In genomic region chr5:83077662-83078261, GRCh38 we compare ENCODE assay signal across 8 cellular contexts. TPM values are rescaled to one million over a fixed set of nuclear protein-coding genes. Genes with fewer than 3 reads are reported as not detected.
A peak's percentile ranks its signal among the peaks of the same experiment; 100 is the strongest.
DNase-seq lines count a peak whose midpoint lies in the region; ATAC-seq, FAIRE-seq and TF ChIP-seq lines count a peak whose summit lies in the region.

No MANE protein-coding gene starts in this region.

- POLR2A ChIA-PET in HCT116 (lab: Charles Lee), result interaction anchor here (0.6 to 1.4 kb wide), 12 partner anchors 9 to 203 kb away, joined by 3 to 7 read pairs (median 4); no protein-coding TSS in a partner anchor

- H3K79me2 ChIP-seq in HCT116 (ENCODE audit: insufficient read depth, low read length), result peaks cover 93% of the 10 kb centered on the region

- no peak for TF ChIP-seq RAD21 in HCT116 (IDR thresholded peaks at IDR 0.05; ENCODE audit: low read depth)

- TF ChIP-seq CTCF in HCT116 (IDR thresholded peaks at IDR 0.05 in 2 of 3, conservative IDR thresholded peaks at IDR 0.05 in 1 of 3; ENCODE audit: borderline replicate concordance in 1 of 3, insufficient read depth in 1 of 3, low read depth in 2 of 3, low read length in 2 of 3), result no peak
- TF ChIP-seq CTCF in ascending aorta (IDR thresholded peaks at IDR 0.05), result no peak

- H3K36me3 ChIP-seq in HCT116 (ENCODE audit: control insufficient read depth in 1 of 2, insufficient read depth in 2 of 2, low read length in 2 of 2), result 0 out of 4 replicates have a peak, but pooled peaks cover 0 to 3% of the 10 kb centered on the region in 2 experiments
- H3K36me3 ChIP-seq in ascending aorta, result no peaks in the 10 kb centered on the region

- H3K4me1 ChIP-seq in HCT116 (ENCODE audit: control insufficient read depth in 1 of 2, insufficient read depth in 2 of 2, low read length in 2 of 2), result peaks cover 9 to 18% of the 10 kb centered on the region in 2 experiments; a peak in 3 of 4 replicates
- peaks cover 0 to 17% of the 10 kb centered on the region in 2 donors for H3K4me1 ChIP-seq in ascending aorta

- peak; percentile 35 for ATAC-seq in HCT116
- ATAC-seq in stimulated activated naive CD8-positive, alpha-beta T cell treated with anti-CD3 and anti-CD28 coated beads, Interleukin-15, amount 100 ng/mL, for 72 hours, result peak; percentile 1

- H3K27ac Mint-ChIP-seq in immature natural killer cell, result peak overlapping the region; percentile 97 to 99 (median 98)
- H3K27ac Mint-ChIP-seq in stimulated activated naive CD8-positive, alpha-beta T cell treated with anti-CD3 and anti-CD28 coated beads, Interleukin-15, amount 100 ng/mL, for 72 hours, result peak overlapping the region; percentile 99 to 100

- no peak for TF ChIP-seq POLR2A in HCT116 (IDR thresholded peaks at IDR 0.05; ENCODE audit: borderline replicate concordance, extremely low read depth, insufficient read depth, insufficient read length)
- no peak for TF ChIP-seq POLR2A in H54 (IDR thresholded peaks at IDR 0.05; ENCODE audit: low read depth, low read length)

- peak overlapping the region; percentile 92 for H3K9ac ChIP-seq in HCT116 (ENCODE audit: low read length)

- CTCF ChIA-PET in HCT116 (lab: Charles Lee), result no interaction called here

- peaks cover 54 to 61% of the 10 kb centered on the region in 2 donors for H3K4me1 Mint-ChIP-seq in immature natural killer cell
- H3K4me1 Mint-ChIP-seq in stimulated activated naive CD8-positive, alpha-beta T cell treated with anti-CD3 and anti-CD28 coated beads, Interleukin-15, amount 100 ng/mL, for 72 hours, result peaks cover 34% of the 10 kb centered on the region

- H3K27me3 ChIP-seq in HCT116 (ENCODE audit: insufficient read depth, low read length) (no peaks in the 10 kb centered on the region), ascending aorta (no peaks in the 10 kb centered on the region)

- H3K9me3 ChIP-seq in HCT116 (ENCODE audit: control insufficient read depth in 1 of 2, insufficient read depth in 1 of 2, low read depth in 1 of 2, low read length in 2 of 2) (no peaks in the 10 kb centered on the region), ascending aorta (no peaks in the 10 kb centered on the region)

- RAD21 ChIA-PET in HCT116 (lab: Charles Lee; ENCODE audit: low non-redundant PET in 1 of 2, low total read pairs in 2 of 2, uncharacterized antibody in 2 of 2, unreplicated experiment in 2 of 2), result no interaction called here

- peak overlapping the region; percentile 86 to 93 for H3K4me3 ChIP-seq in HCT116 (replicated peaks in 1 of 2; ENCODE audit: low read depth in 1 of 2, low read length in 2 of 2)
- peak overlapping the region; percentile 86 to 94 for H3K4me3 ChIP-seq in ascending aorta

- peaks cover 0 to 5% (median 2%) of the 10 kb centered on the region in 3 donors for H3K36me3 Mint-ChIP-seq in immature natural killer cell

- no peaks in the 10 kb centered on the region for H4K20me1 ChIP-seq in HCT116 (ENCODE audit: insufficient read depth)

- no peaks in the 10 kb centered on the region for H3K9me3 Mint-ChIP-seq in immature natural killer cell
- peaks cover 0 to 4% of the 10 kb centered on the region in 2 donors for H3K9me3 Mint-ChIP-seq in stimulated activated naive CD8-positive, alpha-beta T cell treated with anti-CD3 and anti-CD28 coated beads, Interleukin-15, amount 100 ng/mL, for 72 hours

- H2AFZ ChIP-seq in HCT116 (ENCODE audit: low read depth, low read length, poor library complexity, severe bottlenecking), result peak overlapping the region; percentile 87

- no peak for FAIRE-seq in H54 (lab: Jason Lieb, UNC)

- intact Hi-C loops in HCT116 (cut with micrococcal nuclease), result loop anchor here (5.0 to 10.0 kb wide), 4 partner anchors 100 to 723 kb away; partner anchors contain the start of gene VCAN
- intact Hi-C loops in ascending aorta (cut with DNase I), result loop anchor here (1.0 to 5.0 kb wide), 5 partner anchors 19 to 726 kb away; no protein-coding TSS in a partner anchor

- peak overlapping the region; percentile 76 for H3K4me2 ChIP-seq in HCT116 (ENCODE audit: low read length)

- H3K9me2 ChIP-seq in HCT116 (ENCODE audit: insufficient read depth), result no peaks in the 10 kb centered on the region

- H3K27me3 Mint-ChIP-seq in immature natural killer cell (ENCODE audit: low read depth in 3 of 3), result peaks cover 1 to 7% (median 5%) of the 10 kb centered on the region in 3 donors
- H3K27me3 Mint-ChIP-seq in stimulated activated naive CD8-positive, alpha-beta T cell treated with anti-CD3 and anti-CD28 coated beads, Interleukin-15, amount 100 ng/mL, for 72 hours, result no peaks in the 10 kb centered on the region

- H3K4me3 Mint-ChIP-seq in immature natural killer cell, result peak overlapping the region; percentile 94 to 100 (median 98)
- H3K4me3 Mint-ChIP-seq in stimulated activated naive CD8-positive, alpha-beta T cell treated with anti-CD3 and anti-CD28 coated beads, Interleukin-15, amount 100 ng/mL, for 72 hours, result peak overlapping the region; percentile 99

- peak; percentile 1 for DNase-seq in NCI-H345 treated with DMSO at 0.1 percent for 48 hours (lab: John Stamatoyannopoulos, UW; ENCODE audit: unreplicated experiment)
- no peak for DNase-seq in NCI-H345 (lab: John Stamatoyannopoulos, UW)
- DNase-seq in HCT116 (ENCODE audit: low read depth, low spot score), result no peak
- peak; percentile 45 for DNase-seq in MV-4-11 (lab: John Stamatoyannopoulos, UW)
- DNase-seq in ascending aorta (ENCODE audit: low spot score in 2 of 2), result peak in 1 of 2 donors; percentile 65
- no peak for DNase-seq in immature natural killer cell
- peak in 1 of 2 donors; percentile 20 for DNase-seq in stimulated activated naive CD8-positive, alpha-beta T cell treated with anti-CD3 and anti-CD28 coated beads, Interleukin-15, amount 100 ng/mL, for 72 hours
- DNase-seq in H54 (ENCODE audit: insufficient read length, low spot score), result no peak

- H3K27ac ChIP-seq in HCT116 (ENCODE audit: low read depth, low read length) (peak overlapping the region; percentile 55), ascending aorta (peak overlapping the region; percentile 75 to 89)

- TSS peak; percentile 85 for BruUV-seq in HCT116 (replicated peaks; lab: Mats Ljungman, UMichigan)

TF ChIP-seq in HCT116, 20 proteins besides CTCF, POLR2A, EP300 and RAD21 (continues in another document):
- TF ChIP-seq EZH2 (IDR thresholded peaks at IDR 0.05), result no peak
- TF ChIP-seq CEBPB (IDR thresholded peaks at IDR 0.05; ENCODE audit: low read depth), result no peak
- TF ChIP-seq EGR1 (IDR thresholded peaks at IDR 0.05; ENCODE audit: low read depth), result no peak
- TF ChIP-seq ELF1 (IDR thresholded peaks at IDR 0.05; ENCODE audit: borderline replicate concordance, low read depth), result no peak
- TF ChIP-seq, protein P1, sequence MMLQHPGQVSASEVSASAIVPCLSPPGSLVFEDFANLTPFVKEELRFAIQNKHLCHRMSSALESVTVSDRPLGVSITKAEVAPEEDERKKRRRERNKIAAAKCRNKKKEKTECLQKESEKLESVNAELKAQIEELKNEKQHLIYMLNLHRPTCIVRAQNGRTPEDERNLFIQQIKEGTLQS (IDR thresholded peaks at IDR 0.05), result no peak
- TF ChIP-seq ZBTB33 (IDR thresholded peaks at IDR 0.05; ENCODE audit: extremely low read depth, insufficient replicate concordance, low read length), result no peak
- no peak for TF ChIP-seq TCF7L2 (IDR thresholded peaks at IDR 0.05; ENCODE audit: borderline replicate concordance, extremely low read depth, insufficient read depth, insufficient read length)
- TF ChIP-seq, protein P2, sequence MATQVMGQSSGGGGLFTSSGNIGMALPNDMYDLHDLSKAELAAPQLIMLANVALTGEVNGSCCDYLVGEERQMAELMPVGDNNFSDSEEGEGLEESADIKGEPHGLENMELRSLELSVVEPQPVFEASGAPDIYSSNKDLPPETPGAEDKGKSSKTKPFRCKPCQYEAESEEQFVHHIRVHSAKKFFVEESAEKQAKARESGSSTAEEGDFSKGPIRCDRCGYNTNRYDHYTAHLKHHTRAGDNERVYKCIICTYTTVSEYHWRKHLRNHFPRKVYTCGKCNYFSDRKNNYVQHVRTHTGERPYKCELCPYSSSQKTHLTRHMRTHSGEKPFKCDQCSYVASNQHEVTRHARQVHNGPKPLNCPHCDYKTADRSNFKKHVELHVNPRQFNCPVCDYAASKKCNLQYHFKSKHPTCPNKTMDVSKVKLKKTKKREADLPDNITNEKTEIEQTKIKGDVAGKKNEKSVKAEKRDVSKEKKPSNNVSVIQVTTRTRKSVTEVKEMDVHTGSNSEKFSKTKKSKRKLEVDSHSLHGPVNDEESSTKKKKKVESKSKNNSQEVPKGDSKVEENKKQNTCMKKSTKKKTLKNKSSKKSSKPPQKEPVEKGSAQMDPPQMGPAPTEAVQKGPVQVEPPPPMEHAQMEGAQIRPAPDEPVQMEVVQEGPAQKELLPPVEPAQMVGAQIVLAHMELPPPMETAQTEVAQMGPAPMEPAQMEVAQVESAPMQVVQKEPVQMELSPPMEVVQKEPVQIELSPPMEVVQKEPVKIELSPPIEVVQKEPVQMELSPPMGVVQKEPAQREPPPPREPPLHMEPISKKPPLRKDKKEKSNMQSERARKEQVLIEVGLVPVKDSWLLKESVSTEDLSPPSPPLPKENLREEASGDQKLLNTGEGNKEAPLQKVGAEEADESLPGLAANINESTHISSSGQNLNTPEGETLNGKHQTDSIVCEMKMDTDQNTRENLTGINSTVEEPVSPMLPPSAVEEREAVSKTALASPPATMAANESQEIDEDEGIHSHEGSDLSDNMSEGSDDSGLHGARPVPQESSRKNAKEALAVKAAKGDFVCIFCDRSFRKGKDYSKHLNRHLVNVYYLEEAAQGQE (IDR thresholded peaks at IDR 0.05; ENCODE audit: low read depth), result no peak
- no peak for TF ChIP-seq CBX3 (IDR thresholded peaks at IDR 0.05; ENCODE audit: low read depth)

RNA-seq across cellular contexts. Expression of gene XRCC4, which starts 0.4 kb away (rescaled TPM):
- 24.6 TPM for total RNA-seq in HCT116 (2021; ENCODE audit: unreplicated experiment)
- 4.8 and 8.1 TPM in 2 replicates for polyA plus RNA-seq in HCT116 (2012)
- not detected for total RNA-seq in ascending aorta
- polyA plus RNA-seq in immature natural killer cell, result 10 to 100 TPM in 2 of 3 donors, 1 to 10 TPM in 1; 8.0 to 14.9 (median 11.7) TPM

RNA-seq across cellular contexts. Expression of gene TMEM167A, which starts 0.6 kb away (rescaled TPM):
- 108 TPM for total RNA-seq in HCT116 (2021; ENCODE audit: unreplicated experiment)
- 23.6 and 31.2 TPM in 2 replicates for polyA plus RNA-seq in HCT116 (2012)
- total RNA-seq in ascending aorta, result 38.3 TPM
- polyA plus RNA-seq in immature natural killer cell, result 10 to 100 TPM; 55.9 to 99.1 (median 67.2) TPM

Comparison
In these comparisons a context has a peak if more than half of its experiments do, and no peak if none do; other contexts are left out.
1. DNase-seq: peak in NCI-H345 treated with DMSO at 0.1 percent for 48 hours (single experiment) and MV-4-11 (single experiment); none in NCI-H345 (single experiment), HCT116 (single experiment), immature natural killer cell (0 of 3) and H54 (single experiment).
2. RNA of gene XRCC4, which starts 0.4 kb away (total RNA-seq): 24.6 TPM in HCT116 (single experiment); not detected in ascending aorta (single experiment); every median in the first group is over 10 times any median in the second.